In the genomic region with DNA sequence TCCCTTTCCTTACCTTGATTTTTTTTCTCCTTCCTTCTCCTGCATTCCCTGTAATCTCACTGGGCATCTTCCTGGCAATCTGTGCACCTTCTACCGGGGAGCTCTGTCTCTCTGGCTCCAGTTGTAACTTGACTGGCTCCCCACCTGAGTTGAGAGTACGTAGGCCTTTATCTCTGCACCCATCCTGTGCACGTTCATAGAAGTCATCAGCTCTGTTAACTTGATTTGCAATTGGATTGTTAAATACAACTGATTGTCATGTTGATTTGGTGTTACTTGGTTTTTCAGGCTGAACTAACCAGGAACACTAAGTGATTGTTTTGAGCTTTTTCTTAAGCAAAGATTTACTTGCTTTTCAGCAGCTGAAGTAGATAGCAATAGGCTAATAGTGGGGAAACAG, we compare ENCODE assay signal across 1 cellular context.
TF ChIP-seq lines count a peak whose summit lies in the region.

No MANE protein-coding gene starts in this region.

TF ChIP-seq in GM12878, 131 proteins besides CTCF, POLR2A, EP300 and RAD21:
- TF ChIP-seq ZBTB33 (IDR thresholded peaks at IDR 0.05), result no peak
- TF ChIP-seq REST (IDR thresholded peaks at IDR 0.05; ENCODE audit: low read depth, low read length), result no peak
- no peak for TF ChIP-seq USF1 (IDR thresholded peaks at IDR 0.05; ENCODE audit: borderline replicate concordance, extremely low read length, insufficient read depth, low read depth, low read length)
